ENCODE assay signal across 23 cellular contexts in genomic region chr11:47430524-47430923, GRCh38. TPM values are rescaled to one million over a fixed set of nuclear protein-coding genes. Genes with fewer than 3 reads are reported as not detected.
DNase-seq lines count a peak whose midpoint lies in the region; ATAC-seq and TF ChIP-seq lines count a peak whose summit lies in the region.
"Had no signal": no experiment of that assay in that cellular context is flagged by ENCODE, and none has a peak within 500 bp of the region (broad histone marks: within the 10 kb centered on the region; RNA-seq: fewer than 3 reads in every experiment).

No MANE protein-coding gene starts in this region.

- H3K4me1 Mint-ChIP-seq in endodermal cell: peaks cover 1% of the 10 kb centered on the region
- H3K4me1 Mint-ChIP-seq in CD4-positive, alpha-beta T cell (ENCODE audit: low read depth): peaks cover 12% of the 10 kb centered on the region
- peaks cover 12% of the 10 kb centered on the region for H3K4me1 Mint-ChIP-seq in stimulated activated effector memory CD8-positive, alpha-beta T cell treated with anti-CD3 and anti-CD28 coated beads, Interleukin-12 subunit alpha, Interleukin-12 subunit beta, amount 100 ng/mL, for 72 hours

- peak in 1 of 2 donors; percentile 26 for TF ChIP-seq RAD21 in liver (IDR thresholded peaks at IDR 0.05)

- H3K4me3 Mint-ChIP-seq in endodermal cell: no peak overlapping the region
- H3K4me3 Mint-ChIP-seq in CD4-positive, alpha-beta T cell: no peak overlapping the region
- no peak overlapping the region for H3K4me3 Mint-ChIP-seq in stimulated activated effector memory CD8-positive, alpha-beta T cell treated with anti-CD3 and anti-CD28 coated beads, Interleukin-12 subunit alpha, Interleukin-12 subunit beta, amount 100 ng/mL, for 72 hours
- H3K4me3 Mint-ChIP-seq: B cell had no signal

- H3K4me1 ChIP-seq in endodermal cell (ENCODE audit: control insufficient read depth, insufficient read depth, low read length) (no peaks in the 10 kb centered on the region), liver (ENCODE audit: control insufficient read depth in 4 of 4, insufficient read depth in 4 of 4, low read length in 3 of 4) (peaks cover 2 to 40% (median 23%) of the 10 kb centered on the region in 4 donors)
- H3K4me1 ChIP-seq: HAP-1 had no signal

- DNase-seq in endodermal cell (no peak), putamen (ENCODE audit: low spot score) (peak; percentile 74), G401 (ENCODE audit: low spot score) (no peak)
- no peak for DNase-seq in CD4-positive, alpha-beta T cell
- no peak for DNase-seq in stimulated activated effector memory CD8-positive, alpha-beta T cell treated with anti-CD3 and anti-CD28 coated beads, Interleukin-12 subunit alpha, Interleukin-12 subunit beta, amount 100 ng/mL, for 72 hours (ENCODE audit: low spot score in 2 of 2)
- DNase-seq: CD8-positive, alpha-beta memory T cell; COR-L47; DMS 273 treated with DMSO at 0.1 percent for 48 hours; DMS53; DND-41; EL; GM23248; IMR-90 had no signal

- H3K9ac ChIP-seq in endodermal cell (ENCODE audit: extremely low read depth, low read length, poor library complexity, severe bottlenecking) (no peak overlapping the region), liver (ENCODE audit: low read depth in 1 of 2, low read length in 2 of 2) (no peak overlapping the region)
- H3K9ac ChIP-seq: BLaER1 treated with 17β-estradiol and CSF1 and Interleukin-3, amounts not matched to agents 10 nM and 100 nM; GM23248 had no signal

- ATAC-seq in CD4-positive, alpha-beta T cell (ENCODE audit: poor library complexity): no peak
- ATAC-seq in activated CD4-positive, CD25-positive, alpha-beta regulatory T cell treated with anti-CD3 and anti-CD28 coated beads, Interleukin-2, amount 50 U/mL, for 24 hours: no peak
- ATAC-seq in stimulated activated effector memory CD8-positive, alpha-beta T cell treated with anti-CD3 and anti-CD28 coated beads, Interleukin-12 subunit alpha, Interleukin-12 subunit beta, amount 100 ng/mL, for 72 hours: no peak

- POLR2A ChIA-PET in CD4-positive, alpha-beta T cell (lab: Charles Lee): no interaction called here

- H3K36me3 Mint-ChIP-seq in endodermal cell (ENCODE audit: low read depth): peaks cover 2% of the 10 kb centered on the region
- peaks cover 12% of the 10 kb centered on the region for H3K36me3 Mint-ChIP-seq in CD4-positive, alpha-beta T cell (ENCODE audit: low read depth)
- peaks cover 10% of the 10 kb centered on the region for H3K36me3 Mint-ChIP-seq in stimulated activated effector memory CD8-positive, alpha-beta T cell treated with anti-CD3 and anti-CD28 coated beads, Interleukin-12 subunit alpha, Interleukin-12 subunit beta, amount 100 ng/mL, for 72 hours

- 64 to 86% methylated on average over 3 to 5 of the region's 5 CpGs for WGBS in endodermal cell (ENCODE audit: insufficient coverage in 1 of 2, insufficient read length in 1 of 2), 2 experiments
- WGBS in liver: 70% methylated on average over 5 of the region's 5 CpGs

- H3K9me3 Mint-ChIP-seq in endodermal cell: no peaks in the 10 kb centered on the region
- H3K9me3 Mint-ChIP-seq in CD4-positive, alpha-beta T cell: no peaks in the 10 kb centered on the region
- no peaks in the 10 kb centered on the region for H3K9me3 Mint-ChIP-seq in stimulated activated effector memory CD8-positive, alpha-beta T cell treated with anti-CD3 and anti-CD28 coated beads, Interleukin-12 subunit alpha, Interleukin-12 subunit beta, amount 100 ng/mL, for 72 hours
- H3K9me3 Mint-ChIP-seq: CD8-positive, alpha-beta memory T cell had no signal

- CTCF ChIA-PET in CD4-positive, alpha-beta T cell (lab: Charles Lee): no interaction called here

- H3K4me3 ChIP-seq in endodermal cell (ENCODE audit: low read length) (no peak overlapping the region), liver (ENCODE audit: low read depth in 1 of 3, low read length in 3 of 3) (no peak overlapping the region)
- H3K4me3 ChIP-seq: BLaER1 treated with 17β-estradiol and CSF1 and Interleukin-3, amounts not matched to agents 10 nM and 100 nM; GM23248; HAP-1 had no signal

- no peak overlapping the region for H3K27ac Mint-ChIP-seq in endodermal cell
- H3K27ac Mint-ChIP-seq in CD4-positive, alpha-beta T cell: no peak overlapping the region
- H3K27ac Mint-ChIP-seq in stimulated activated effector memory CD8-positive, alpha-beta T cell treated with anti-CD3 and anti-CD28 coated beads, Interleukin-12 subunit alpha, Interleukin-12 subunit beta, amount 100 ng/mL, for 72 hours: no peak overlapping the region
- H3K27ac Mint-ChIP-seq: B cell; CD8-positive, alpha-beta memory T cell had no signal

- TF ChIP-seq CTCF in endodermal cell (conservative IDR thresholded peaks at IDR 0.05) (no peak), liver (IDR thresholded peaks at IDR 0.05; ENCODE audit: low read depth, low read length, missing input control) (no peak)
- no peak for TF ChIP-seq CTCF in CD4-positive, alpha-beta T cell (IDR thresholded peaks at IDR 0.05)

- intact Hi-C loops in CD4-positive, alpha-beta T cell (cut with DNase I, micrococcal nuclease): no loop called here

- H3K27me3 ChIP-seq in endodermal cell (ENCODE audit: control insufficient read depth, insufficient read depth, low read length, poor library complexity, severe bottlenecking): no peaks in the 10 kb centered on the region
- H3K27me3 ChIP-seq in liver (ENCODE audit: control insufficient read depth in 4 of 4, insufficient read depth in 4 of 4, low read length in 3 of 4): no peaks in the 10 kb centered on the region
- H3K27me3 ChIP-seq in CD4-positive, alpha-beta T cell (ENCODE audit: control insufficient read depth, insufficient read depth, low read length): no peaks in the 10 kb centered on the region
- H3K27me3 ChIP-seq: BLaER1 treated with 17β-estradiol and CSF1 and Interleukin-3, amounts not matched to agents 10 nM and 100 nM had no signal

- peak overlapping the region; percentile 85 for H3K27ac ChIP-seq in KOPT-K1 (ENCODE audit: low read depth, low read length, poor library complexity, severe bottlenecking)
- peak overlapping the region; percentile 41 for H3K27ac ChIP-seq in endodermal cell (ENCODE audit: low read depth, low read length)
- H3K27ac ChIP-seq in liver (ENCODE audit: low read depth in 1 of 2, low read length in 2 of 2): peak overlapping the region; percentile 79 to 94
- no peak overlapping the region for H3K27ac ChIP-seq in CD4-positive, alpha-beta T cell (ENCODE audit: low read depth, low read length)
- H3K27ac ChIP-seq: BLaER1 treated with 17β-estradiol and CSF1 and Interleukin-3, amounts not matched to agents 10 nM and 100 nM; GM23248; HL-60 had no signal

- no peaks in the 10 kb centered on the region for H3K27me3 Mint-ChIP-seq in endodermal cell (ENCODE audit: insufficient read depth)
- H3K27me3 Mint-ChIP-seq in CD4-positive, alpha-beta T cell: no peaks in the 10 kb centered on the region
- H3K27me3 Mint-ChIP-seq: B cell had no signal

- H3K36me3 ChIP-seq in KOPT-K1 (ENCODE audit: insufficient read depth, low read length) (no peaks in the 10 kb centered on the region), endodermal cell (ENCODE audit: control insufficient read depth, insufficient read depth, low read length) (no peaks in the 10 kb centered on the region), liver (ENCODE audit: control insufficient read depth in 4 of 4, insufficient read depth in 3 of 4, low read depth in 1 of 4, low read length in 3 of 4) (no peaks in the 10 kb centered on the region)
- H3K36me3 ChIP-seq: BLaER1 treated with 17β-estradiol and CSF1 and Interleukin-3, amounts not matched to agents 10 nM and 100 nM; HAP-1 had no signal

- in situ Hi-C loops in G401 (cut with HindIII; ENCODE audit: low sequenced_read_pairs): no loop called here

- H3K9me3 ChIP-seq in KOPT-K1 (ENCODE audit: insufficient read depth, low read length, poor library complexity, severe bottlenecking): no peaks in the 10 kb centered on the region
- no peaks in the 10 kb centered on the region for H3K9me3 ChIP-seq in endodermal cell (ENCODE audit: control insufficient read depth, low read length)
- H3K9me3 ChIP-seq in liver (ENCODE audit: control insufficient read depth in 4 of 4, low read length in 3 of 4): no peaks in the 10 kb centered on the region
- H3K9me3 ChIP-seq in CD4-positive, alpha-beta T cell (ENCODE audit: control insufficient read depth, low read length): no peaks in the 10 kb centered on the region
- H3K9me3 ChIP-seq: BLaER1 treated with 17β-estradiol and CSF1 and Interleukin-3, amounts not matched to agents 10 nM and 100 nM; HAP-1 had no signal

TF ChIP-seq in liver, 16 proteins besides CTCF, POLR2A, EP300 and RAD21 (continues in another document):
- TF ChIP-seq SP1 (IDR thresholded peaks at IDR 0.05) (peak; percentile 55), HNF4A (conservative IDR thresholded peaks at IDR 0.05) (peak in 1 of 2 donors; percentile 62)

RNA-seq across cellular contexts. Expression of gene PSMC3, which starts 4.3 kb away (rescaled TPM):
- 100 to 1,000 TPM; 152 to 175 TPM for total RNA-seq in endodermal cell
- polyA plus RNA-seq in endodermal cell (2013, experiment 1 of 2): 124 TPM
- polyA plus RNA-seq in endodermal cell (2013, experiment 2 of 2): 129 TPM
- 10 to 100 TPM; 58.0 to 96.6 TPM for total RNA-seq in liver
- polyA plus RNA-seq in liver: 100 to 1,000 TPM; 110 TPM
- 10 to 100 TPM; 51.3 to 59.5 TPM for total RNA-seq in CD4-positive, alpha-beta T cell
- total RNA-seq in G401 (2014; rRNA removed; shearing (Covaris generic)): 149 and 239 TPM in 2 replicates

RNA-seq across cellular contexts. Expression of gene RAPSN, which starts 18.4 kb away (rescaled TPM):
- total RNA-seq in endodermal cell (under 1 TPM; 0.40 to 0.64 TPM), liver (under 1 TPM in 1 of 2 donors, not detected in 1; 0.59 TPM)
- polyA plus RNA-seq in endodermal cell (2013, experiment 1 of 2): not detected
- 0.33 TPM for polyA plus RNA-seq in endodermal cell (2013, experiment 2 of 2)
- under 1 TPM; 0.12 to 0.28 TPM for polyA plus RNA-seq in liver
- total RNA-seq in CD4-positive, alpha-beta T cell: under 1 TPM; 0.56 to 0.85 TPM
- not detected in 2 replicates for total RNA-seq in G401 (2014; rRNA removed; shearing (Covaris generic))
- total RNA-seq: A172, H4, HT1080, IMR-90 had no signal
- polyA plus RNA-seq: CD8-positive, alpha-beta memory T cell had no signal

RNA-seq across cellular contexts. Expression of gene SLC39A13, which starts 22.1 kb away (rescaled TPM):
- total RNA-seq in endodermal cell (10 to 100 TPM; 34.7 to 40.4 TPM), liver (10 to 100 TPM in 1 of 2 donors, 1 to 10 TPM in 1; 8.2 to 13.0 TPM)
- 38.8 TPM for polyA plus RNA-seq in endodermal cell (2013, experiment 1 of 2)
- 31.4 TPM for polyA plus RNA-seq in endodermal cell (2013, experiment 2 of 2)
- 10 to 100 TPM in 1 of 2 donors, 1 to 10 TPM in 1; 8.4 to 17.5 TPM for polyA plus RNA-seq in liver
- 10 to 100 TPM; 36.6 to 39.2 TPM for total RNA-seq in CD4-positive, alpha-beta T cell
- total RNA-seq in G401 (2014; rRNA removed; shearing (Covaris generic)): 22.9 and 43.0 TPM in 2 replicates

RNA-seq across cellular contexts. Expression of gene SPI1, which starts 52.2 kb away (rescaled TPM):
- total RNA-seq in endodermal cell (not detected), liver (10 to 100 TPM; 12.5 to 14.2 TPM)
- polyA plus RNA-seq in endodermal cell (2013, experiment 1 of 2): not detected
- 0.25 TPM for polyA plus RNA-seq in endodermal cell (2013, experiment 2 of 2)
- 10 to 100 TPM in 1 of 2 donors, 1 to 10 TPM in 1; 2.3 to 14.4 TPM for polyA plus RNA-seq in liver
- 1 to 10 TPM; 4.9 to 5.9 TPM for total RNA-seq in CD4-positive, alpha-beta T cell
- total RNA-seq in G401 (2014; rRNA removed; shearing (Covaris generic)): not detected in 2 replicates
- total RNA-seq: A172, GM23248, H4, HT1080, IMR-90 had no signal
- polyA plus RNA-seq: CD8-positive, alpha-beta memory T cell; IMR-90 had no signal
